Comparison of ENCODE assay signal across 8 cellular contexts in the genomic region with DNA sequence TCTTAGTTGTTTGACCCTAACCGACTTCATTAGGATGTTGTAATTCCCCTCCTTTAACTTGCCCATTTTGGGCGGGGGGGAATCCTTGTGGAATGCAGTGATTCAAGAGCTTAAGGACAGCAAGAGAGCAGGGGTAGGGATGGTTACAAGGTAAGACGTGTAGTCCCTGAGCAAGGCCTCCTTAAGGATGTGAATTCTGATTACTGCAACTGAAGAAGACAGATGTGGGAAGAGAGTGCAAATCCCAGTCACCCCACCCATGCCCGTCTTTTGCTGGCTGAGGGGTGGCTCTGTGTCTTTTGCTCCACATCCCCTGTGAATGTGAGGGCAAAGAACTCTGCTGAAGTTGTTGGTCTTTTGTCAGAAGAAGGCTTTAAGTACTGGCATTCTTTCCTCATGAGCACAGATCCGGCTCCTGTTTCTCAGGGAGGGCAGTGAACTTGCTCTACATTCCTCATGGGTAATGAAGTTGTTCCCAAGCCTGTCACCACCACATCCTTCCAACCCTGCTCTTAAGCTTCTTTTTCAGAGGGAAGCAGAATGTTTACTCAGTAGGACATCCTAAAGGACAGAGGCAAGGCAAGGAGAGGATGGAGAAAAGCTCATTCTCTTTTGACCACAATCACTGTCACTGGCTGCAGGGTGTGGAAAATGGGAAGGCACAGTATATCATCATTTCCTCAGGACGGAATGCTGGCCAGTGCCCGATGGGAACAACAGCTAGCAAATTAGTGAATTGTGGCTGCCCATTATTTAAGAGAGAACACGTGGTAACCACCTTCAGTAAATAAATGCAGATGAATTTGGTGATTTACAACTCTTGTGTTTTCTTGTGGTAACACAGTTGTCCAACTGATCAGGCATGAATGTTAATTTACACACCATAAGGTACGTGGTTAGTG.
A peak's percentile ranks its signal among the peaks of the same experiment; 100 is the strongest.
DNase-seq lines count a peak whose midpoint lies in the region; ATAC-seq and TF ChIP-seq lines count a peak whose summit lies in the region.

No MANE protein-coding gene starts in this region.

- intact Hi-C loops in PC-9 (cut with micrococcal nuclease; ENCODE audit: unreplicated experiment): loop anchor here (1.0 kb wide), 9 partner anchors 8 to 194 kb away; partner anchors contain the start of gene RAI14

- peak overlapping the region; percentile 55 to 92 (median 82) for H3K27ac Mint-ChIP-seq in nephron

- H3K4me1 ChIP-seq in PC-9 (replicated peaks; ENCODE audit: insufficient read depth) (peaks cover 60% of the 10 kb centered on the region), fibroblast of lung (ENCODE audit: control insufficient read depth, extremely low read depth, insufficient read depth, low read length) (peaks cover 25% of the 10 kb centered on the region)

- H3K36me3 ChIP-seq in PC-9 (ENCODE audit: low read depth): peaks cover 46% of the 10 kb centered on the region
- no peaks in the 10 kb centered on the region for H3K36me3 ChIP-seq in fibroblast of lung (ENCODE audit: control insufficient read depth, insufficient read depth, low read length)

- peak overlapping the region; percentile 58 for H3K4me2 ChIP-seq in PC-9
- peak overlapping the region; percentile 74 for H3K4me2 ChIP-seq in fibroblast of lung (ENCODE audit: extremely low read depth, insufficient read depth, low read length)

- H3F3A ChIP-seq in PC-9 (ENCODE audit: insufficient read depth, low read depth): peaks cover 91% of the 10 kb centered on the region

- H3K27ac ChIP-seq in PC-9 (peak overlapping the region; percentile 97), fibroblast of lung (ENCODE audit: insufficient read depth, low read length) (peak overlapping the region; percentile 91)

- H3K27me3 Mint-ChIP-seq in nephron (ENCODE audit: low read depth): no peaks in the 10 kb centered on the region

- peak overlapping the region; percentile 20 for H3K9ac ChIP-seq in fibroblast of lung (ENCODE audit: insufficient read depth, low read length)

- H3K36me3 Mint-ChIP-seq in nephron (ENCODE audit: low read depth): peaks cover 16% of the 10 kb centered on the region

- BruUV-seq in PC-9 (replicated peaks; lab: Mats Ljungman, UMichigan): TSS peak; percentile 22

- no peaks in the 10 kb centered on the region for H3K9me3 Mint-ChIP-seq in nephron

- ATAC-seq in HG03469 (IDR thresholded peaks at IDR 0.05; ENCODE audit: unreplicated experiment) (no peak), HG02642 (IDR thresholded peaks at IDR 0.05; ENCODE audit: poor library complexity, unreplicated experiment) (no peak), GM19351 (IDR thresholded peaks at IDR 0.05; ENCODE audit: unreplicated experiment) (no peak)

- no peaks in the 10 kb centered on the region for H3K9me2 ChIP-seq in PC-9 (ENCODE audit: insufficient read depth)

- DNase-seq in AG08396 (ENCODE audit: low spot score): peak; percentile 67
- DNase-seq in PC-9: peak; percentile 87 to 100
- DNase-seq in fibroblast of lung (ENCODE audit: low read depth in 2 of 2): peak; percentile 96 to 100
- DNase-seq in hippocampal formation (lab: John Stamatoyannopoulos, UW): no peak

- no peak for TF ChIP-seq CTCF in PC-9 (conservative IDR thresholded peaks at IDR 0.05)
- no peak for TF ChIP-seq CTCF in fibroblast of lung (conservative IDR thresholded peaks at IDR 0.05 in 1 of 2, IDR thresholded peaks at IDR 0.05 in 1 of 2; ENCODE audit: low read depth in 1 of 2, low read length in 2 of 2)
- TF ChIP-seq CTCF in nephron (IDR thresholded peaks at IDR 0.05; ENCODE audit: unreplicated experiment in 3 of 3): no peak

- H3K4me3 Mint-ChIP-seq in nephron: no peak overlapping the region

- H4K20me1 ChIP-seq in PC-9 (ENCODE audit: insufficient read depth) (no peaks in the 10 kb centered on the region), fibroblast of lung (ENCODE audit: control insufficient read depth, extremely low read depth, insufficient read depth, low read length) (no peaks in the 10 kb centered on the region)

- H3K9me3 ChIP-seq in PC-9 (ENCODE audit: insufficient read depth, low read depth) (no peaks in the 10 kb centered on the region), fibroblast of lung (ENCODE audit: control insufficient read depth, insufficient read depth, low read depth, low read length) (no peaks in the 10 kb centered on the region)

- peak overlapping the region; percentile 17; the same call in 1 of the 2 replicates for H3K4me3 ChIP-seq in PC-9
- H3K4me3 ChIP-seq in fibroblast of lung (replicated peaks in 1 of 4; ENCODE audit: control extremely low read depth in 1 of 4, insufficient read depth in 1 of 4, low read depth in 3 of 4, low read length in 4 of 4): peak overlapping the region in 1 of 4 experiments; percentile 7

- H3K79me2 ChIP-seq in PC-9 (ENCODE audit: low read depth) (peaks cover 89% of the 10 kb centered on the region), fibroblast of lung (ENCODE audit: control insufficient read depth, insufficient read depth, low read length) (peaks cover 67% of the 10 kb centered on the region)

- POLR2A ChIA-PET in PC-9 (lab: Charles Lee; ENCODE audit: unreplicated experiment): interaction anchor here (0.5 to 1.2 kb wide), 9 partner anchors 17 to 1524 kb away, joined by 3 to 16 read pairs (median 5); partner anchors contain the start of gene NADK2

- H3K4me1 Mint-ChIP-seq in nephron: peaks cover 52% of the 10 kb centered on the region

- CTCF ChIA-PET in PC-9 (lab: Charles Lee): interaction anchor here (0.7 to 1.4 kb wide), 5 partner anchors 31 to 648 kb away, joined by 3 to 9 read pairs (median 4); partner anchors contain the start of gene TTC23L

- no peaks in the 10 kb centered on the region for H3K27me3 ChIP-seq in PC-9 (ENCODE audit: insufficient read depth, low read depth)
- no peaks in the 10 kb centered on the region for H3K27me3 ChIP-seq in fibroblast of lung (ENCODE audit: control insufficient read depth, insufficient read depth, low read length)

- H2AFZ ChIP-seq in PC-9: no peak overlapping the region
- H2AFZ ChIP-seq in fibroblast of lung (ENCODE audit: low read length): no peak overlapping the region

Comparison
In these comparisons a context has a peak if more than half of its experiments do, and no peak if none do; other contexts are left out.
1. DNase-seq: peak in AG08396 (single experiment), PC-9 (2 of 2) and fibroblast of lung (2 of 2); none in hippocampal formation (0 of 2).